22 cellular contexts compared by ENCODE assay signal in genomic region chr9:94767331-94768099, GRCh38. TPM values are rescaled to one million over a fixed set of nuclear protein-coding genes. Genes with fewer than 3 reads are reported as not detected.
DNase-seq lines count a peak whose midpoint lies in the region; ATAC-seq, FAIRE-seq and TF ChIP-seq lines count a peak whose summit lies in the region.
"Had no signal": no experiment of that assay in that cellular context is flagged by ENCODE, and none has a peak within 500 bp of the region (broad histone marks: within the 10 kb centered on the region; RNA-seq: fewer than 3 reads in every experiment).

No MANE protein-coding gene starts in this region.

- H2AFZ ChIP-seq in K562 (ENCODE audit: low read depth, low read length) (no peak overlapping the region), smooth muscle cell (ENCODE audit: low read depth) (no peak overlapping the region)

- BruUV-seq in K562 (replicated peaks; lab: Mats Ljungman, UMichigan) = no TSS peak

- H3K4me1 Mint-ChIP-seq in activated CD8-positive, alpha-beta memory T cell treated with anti-CD3 and anti-CD28 coated beads, Interleukin-2, amount 10 ng/mL, durations not matched to agents 7 days and 5 days = peaks cover 15% of the 10 kb centered on the region

- no peak overlapping the region for H3K4me3 Mint-ChIP-seq in activated CD8-positive, alpha-beta memory T cell treated with anti-CD3 and anti-CD28 coated beads, Interleukin-2, amount 10 ng/mL, durations not matched to agents 7 days and 5 days
- H3K4me3 Mint-ChIP-seq: CD4-positive, CD25-positive, alpha-beta regulatory T cell; stimulated activated naive CD8-positive, alpha-beta T cell treated with anti-CD3 and anti-CD28 coated beads, Interleukin-15, Interleukin-2, amounts not matched to agents 100 ng/mL and 50 ng/mL, for 24 hours had no signal

- H3K27me3 ChIP-seq in K562 (ENCODE audit: control insufficient read depth in 2 of 2, insufficient read depth in 2 of 2, low read length in 2 of 2) = no peaks in the 10 kb centered on the region
- no peaks in the 10 kb centered on the region for H3K27me3 ChIP-seq in smooth muscle cell (ENCODE audit: low read depth)
- H3K27me3 ChIP-seq: ascending aorta, colonic mucosa, right lobe of liver, transverse colon had no signal

- no peaks in the 10 kb centered on the region for H3K9me3 ChIP-seq in K562 (replicated peaks; ENCODE audit: control insufficient read depth, insufficient read depth, low read depth, low read length)
- H3K9me3 ChIP-seq in smooth muscle cell (replicated peaks; ENCODE audit: low read depth) = no peaks in the 10 kb centered on the region
- H3K9me3 ChIP-seq: ascending aorta, colonic mucosa, right lobe of liver, transverse colon had no signal

- no peak for TF ChIP-seq RAD21 in K562 (CRISPR knock-in tag; conservative IDR thresholded peaks at IDR 0.05 in 1 of 2, IDR thresholded peaks at IDR 0.05 in 1 of 2)

- ATAC-seq in activated CD8-positive, alpha-beta memory T cell treated with anti-CD3 and anti-CD28 coated beads, Interleukin-2, amount 10 ng/mL, durations not matched to agents 7 days and 5 days = peak; percentile 66
- ATAC-seq in K562 = no peak
- ATAC-seq in HG03108 (IDR thresholded peaks at IDR 0.05; ENCODE audit: unreplicated experiment) = no peak
- ATAC-seq: right lobe of liver had no signal

- POLR2A ChIA-PET in K562 (lab: Yijun Ruan, JAX) = no interaction called here

- no peaks in the 10 kb centered on the region for H3K9me3 Mint-ChIP-seq in activated CD8-positive, alpha-beta memory T cell treated with anti-CD3 and anti-CD28 coated beads, Interleukin-2, amount 10 ng/mL, durations not matched to agents 7 days and 5 days (ENCODE audit: low read depth)
- H3K9me3 Mint-ChIP-seq: CD4-positive, CD25-positive, alpha-beta regulatory T cell; stimulated activated naive CD8-positive, alpha-beta T cell treated with anti-CD3 and anti-CD28 coated beads, Interleukin-15, Interleukin-2, amounts not matched to agents 100 ng/mL and 50 ng/mL, for 24 hours had no signal

- 79% methylated on average over 9 of the region's 9 CpGs for WGBS in K562 (ENCODE audit: insufficient coverage, low coverage, missing lambda C conversion rate)
- 64% methylated on average over 9 of the region's 9 CpGs for WGBS in smooth muscle cell (ENCODE audit: low lambda C conversion rate)

- no peak for DNase-seq in activated CD8-positive, alpha-beta memory T cell treated with anti-CD3 and anti-CD28 coated beads, Interleukin-2, amount 10 ng/mL, durations not matched to agents 7 days and 5 days
- no peak for DNase-seq in activated CD8-positive, alpha-beta memory T cell treated with anti-CD3 and anti-CD28 coated beads, Interleukin-2, amount 50 U/mL, for 48 hours
- DNase-seq in NOMO-1 treated with DMSO at 0.1 percent for 48 hours (lab: John Stamatoyannopoulos, UW; ENCODE audit: unreplicated experiment) = peak; percentile 61
- no peak for DNase-seq in K562 (ENCODE audit: extremely low read depth in 1 of 4, low spot score in 3 of 4)
- DNase-seq in smooth muscle cell (lab: John Stamatoyannopoulos, UW; ENCODE audit: unreplicated experiment) = no peak
- DNase-seq in COR-L47 (lab: John Stamatoyannopoulos, UW) = no peak
- no peak for DNase-seq in cortex of kidney (lab: John Stamatoyannopoulos, UW)
- DNase-seq: activated CD8-positive, alpha-beta memory T cell treated with anti-CD3 and anti-CD28 coated beads, Interleukin-2, amount 50 U/mL, for 4 hours; activated naive CD4-positive, alpha-beta T cell treated with Interleukin-2 at 50 U/mL for 16 hours; CD4-positive, CD25-positive, alpha-beta regulatory T cell; colonic mucosa; NCI-H2029 treated with DMSO at 0.1 percent for 48 hours; NCI-H524; occipital lobe; OCI-M1; right lobe of liver; SHP77 treated with DMSO at 0.1 percent for 48 hours; transverse colon had no signal

- H3K36me3 Mint-ChIP-seq in activated CD8-positive, alpha-beta memory T cell treated with anti-CD3 and anti-CD28 coated beads, Interleukin-2, amount 10 ng/mL, durations not matched to agents 7 days and 5 days = peaks cover 6% of the 10 kb centered on the region

- TF ChIP-seq CTCF in K562 (IDR thresholded peaks at IDR 0.05 in 2 of 3, conservative IDR thresholded peaks at IDR 0.05 in 1 of 3; ENCODE audit: insufficient read depth in 2 of 3, low read depth in 1 of 3, low read length in 3 of 3) (no peak), smooth muscle cell (IDR thresholded peaks at IDR 0.05; ENCODE audit: borderline replicate concordance, insufficient read depth, poor library complexity, severe bottlenecking) (no peak)

- in situ Hi-C loops in K562 (cut with MboI) = no loop called here

- FAIRE-seq in K562 (lab: Jason Lieb, UNC) = peak; percentile 23
- FAIRE-seq: frontal cortex had no signal

- H3K79me2 ChIP-seq in K562 (ENCODE audit: control insufficient read depth, insufficient read depth, low read length) (no peaks in the 10 kb centered on the region), smooth muscle cell (ENCODE audit: low read depth) (peaks cover 29% of the 10 kb centered on the region)

- H3F3A ChIP-seq in smooth muscle cell (ENCODE audit: low read depth) = peaks cover 4% of the 10 kb centered on the region

- H3K4me3 ChIP-seq in K562 (no peak overlapping the region), smooth muscle cell (no peak overlapping the region)
- H3K4me3 ChIP-seq: ascending aorta, colonic mucosa, right lobe of liver, transverse colon had no signal

- H3K4me2 ChIP-seq in K562 (ENCODE audit: insufficient read depth, low read length) = no peak overlapping the region
- H3K4me2 ChIP-seq in smooth muscle cell = no peak overlapping the region

- H3K4me1 ChIP-seq in K562 (replicated peaks in 1 of 2; ENCODE audit: control insufficient read depth in 2 of 2, insufficient read depth in 2 of 2, low read length in 2 of 2) (peaks cover 3 to 14% of the 10 kb centered on the region in 2 experiments; a peak in 4 of 5 replicates), smooth muscle cell (ENCODE audit: low read depth) (no peaks in the 10 kb centered on the region)
- H3K4me1 ChIP-seq: colonic mucosa, right lobe of liver had no signal

- intact Hi-C loops in K562 (cut with micrococcal nuclease) = no loop called here

- CTCF ChIA-PET in activated CD8-positive, alpha-beta memory T cell treated with anti-CD3 and anti-CD28 coated beads, Interleukin-2, amount 10 ng/mL, durations not matched to agents 7 days and 5 days (lab: Charles Lee) = interaction anchor here (1.8 kb wide), 1 partner anchor 98 kb away, joined by 6 read pairs; no protein-coding TSS in a partner anchor
- CTCF ChIA-PET in K562 (lab: Yijun Ruan, JAX; ENCODE audit: low intra/inter-chr PET ratio) = no interaction called here

- TF ChIP-seq EP300 in K562 (IDR thresholded peaks at IDR 0.05; ENCODE audit: low read length) = no peak

- no peaks in the 10 kb centered on the region for H3K9me1 ChIP-seq in K562 (ENCODE audit: control insufficient read depth, insufficient read depth, low read length)

- H3K36me3 ChIP-seq in K562 (ENCODE audit: control insufficient read depth, insufficient read depth, low read length) = peaks cover 6% of the 10 kb centered on the region; the same call in 1 of the 3 replicates
- no peaks in the 10 kb centered on the region for H3K36me3 ChIP-seq in smooth muscle cell (ENCODE audit: low read depth)
- H3K36me3 ChIP-seq: ascending aorta, colonic mucosa, right lobe of liver, transverse colon had no signal

- no peak overlapping the region for H3K9ac ChIP-seq in K562 (ENCODE audit: insufficient read depth in 1 of 2, low read depth in 2 of 2, low read length in 2 of 2)
- H3K9ac ChIP-seq in smooth muscle cell (ENCODE audit: low read depth) = no peak overlapping the region

- H4K20me1 ChIP-seq in K562 (replicated peaks; ENCODE audit: control insufficient read depth, insufficient read depth, low read length) (no peaks in the 10 kb centered on the region), smooth muscle cell (ENCODE audit: low read depth) (no peaks in the 10 kb centered on the region)

- H3K27me3 Mint-ChIP-seq in activated CD8-positive, alpha-beta memory T cell treated with anti-CD3 and anti-CD28 coated beads, Interleukin-2, amount 10 ng/mL, durations not matched to agents 7 days and 5 days = no peaks in the 10 kb centered on the region
- H3K27me3 Mint-ChIP-seq: CD4-positive, CD25-positive, alpha-beta regulatory T cell; stimulated activated naive CD8-positive, alpha-beta T cell treated with anti-CD3 and anti-CD28 coated beads, Interleukin-15, Interleukin-2, amounts not matched to agents 100 ng/mL and 50 ng/mL, for 24 hours had no signal

- no peak overlapping the region for H3K27ac ChIP-seq in K562 (ENCODE audit: extremely low read depth, low read depth, low read length)
- H3K27ac ChIP-seq in smooth muscle cell (ENCODE audit: low read depth) = peak overlapping the region; percentile 41
- H3K27ac ChIP-seq: ascending aorta, colonic mucosa, right lobe of liver, transverse colon had no signal

- no peak for TF ChIP-seq POLR2A in K562 (conservative IDR thresholded peaks at IDR 0.05)

- peak overlapping the region; percentile 12 for H3K27ac Mint-ChIP-seq in activated CD8-positive, alpha-beta memory T cell treated with anti-CD3 and anti-CD28 coated beads, Interleukin-2, amount 10 ng/mL, durations not matched to agents 7 days and 5 days
- H3K27ac Mint-ChIP-seq: stimulated activated naive CD8-positive, alpha-beta T cell treated with anti-CD3 and anti-CD28 coated beads, Interleukin-15, Interleukin-2, amounts not matched to agents 100 ng/mL and 50 ng/mL, for 24 hours had no signal

TF ChIP-seq in K562, 482 proteins besides CTCF, POLR2A, EP300 and RAD21 (continues in another document):
- no peak for TF ChIP-seq ZNF134 (CRISPR knock-in tag; conservative IDR thresholded peaks at IDR 0.05)

RNA-seq across cellular contexts. Expression of gene AOPEP, which starts 41.0 kb away (rescaled TPM):
- 10 to 100 TPM in 1 of 2 experiments, 1 to 10 TPM in 1; 9.8 to 13.7 TPM for total RNA-seq in activated CD8-positive, alpha-beta memory T cell treated with anti-CD3 and anti-CD28 coated beads, Interleukin-2, amount 10 ng/mL, durations not matched to agents 7 days and 5 days
- 88.8 and 115 TPM in 2 replicates for total RNA-seq in K562 (2011; cell fraction: chromatin; rRNA removed; ENCODE audit: low replicate concordance)
- 42.0 and 58.4 TPM in 2 replicates for total RNA-seq in K562 (2011; cell fraction: nucleolus; rRNA removed)
- total RNA-seq in K562 (2011; cell fraction: nucleoplasm; rRNA removed) = 62.2 and 72.1 TPM in 2 replicates
- total RNA-seq in K562 (2014; rRNA removed) (15.6 and 17.2 TPM in 2 replicates), K562 (2014; rRNA removed; fragmentation: Illumina TruSeq; extraction: Trizol) (14.1 and 14.4 TPM in 2 replicates), K562 (2015; rRNA removed; fragmentation: Illumina TruSeq; extraction: Trizol) (11.1 and 11.8 TPM in 2 replicates), K562 (2021) (13.7 and 14.5 TPM in 2 replicates), smooth muscle cell (70.4 and 94.9 TPM in 2 replicates)
- polyA plus RNA-seq in K562 (2011; rRNA removed) (9.9 and 13.5 TPM in 2 replicates), K562 (2014; fragmentation: Illumina TruSeq; extraction: Trizol) (9.0 and 9.1 TPM in 2 replicates), K562 (2014; fragmentation: Nextera tagmentation; extraction: Ambion mirVana) (1 to 10 TPM; 4.5 to 5.4 TPM), K562 (2014; rRNA removed) (10.5 and 19.3 TPM in 2 replicates), smooth muscle cell (52.7 and 63.1 TPM in 2 replicates)
- polyA plus RNA-seq in K562 (2011; cell fraction: cytosol; rRNA removed) = 7.2 and 9.7 TPM in 2 replicates
- 19.8 and 24.6 TPM in 2 replicates for polyA plus RNA-seq in K562 (2011; cell fraction: nucleus; rRNA removed)
- polyA plus RNA-seq in K562 (2012) = 7.1 and 9.9 TPM in 2 replicates
- 28.3 TPM in 2 replicates for polyA minus RNA-seq in K562 (2011; rRNA and poly(A)+ RNA removed)
- 6.1 and 6.2 TPM in 2 replicates for polyA minus RNA-seq in K562 (2011; cell fraction: cytosol; rRNA and poly(A)+ RNA removed)
- 54.7 and 70.6 TPM in 2 replicates for polyA minus RNA-seq in K562 (2011; cell fraction: nucleus; rRNA and poly(A)+ RNA removed)
